In the genomic region with DNA sequence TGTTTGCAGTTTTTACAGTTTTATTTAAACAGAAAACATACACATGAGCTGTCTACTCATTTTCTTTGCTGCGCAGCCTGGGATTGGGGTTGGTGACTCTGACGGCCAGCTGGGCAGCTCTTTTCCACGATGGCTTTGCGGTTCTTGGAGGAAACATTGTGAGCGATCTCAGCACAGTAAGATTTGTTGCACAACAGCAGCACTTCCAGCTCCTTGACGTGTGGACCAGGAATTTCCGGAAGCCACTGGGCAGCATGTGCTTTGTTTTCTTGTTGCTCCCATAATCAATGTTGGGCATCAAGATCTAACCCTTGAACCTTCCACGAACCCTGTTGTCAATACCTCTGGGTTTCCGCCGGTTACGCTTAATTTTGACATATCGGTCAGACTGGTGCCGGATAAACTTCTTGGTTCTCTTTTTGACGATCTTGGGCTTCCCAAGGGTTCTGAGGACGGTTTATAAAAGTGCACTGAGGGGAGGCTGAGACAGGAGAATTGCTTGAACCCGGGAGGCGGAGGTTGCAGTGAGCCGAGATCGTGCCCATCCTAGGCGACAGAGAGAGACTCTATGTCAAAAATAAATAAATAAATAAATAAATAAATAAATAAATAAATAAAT, we compare ENCODE assay signal across 1 cellular context.
TF ChIP-seq lines count a peak whose summit lies in the region.

No MANE protein-coding gene starts in this region.

TF ChIP-seq in HEK293, 187 proteins besides CTCF, POLR2A, EP300 and RAD21 (continued from another document):
- TF ChIP-seq ZNF146 (tag by site-specific recombination; IDR thresholded peaks at IDR 0.05) (no peak), ZNF843 (tag by site-specific recombination; IDR thresholded peaks at IDR 0.05) (no peak), ZNF112 (tag by site-specific recombination; IDR thresholded peaks at IDR 0.05) (no peak), GLI4 (tag by site-specific recombination; IDR thresholded peaks at IDR 0.05) (no peak), RBAK (tag by site-specific recombination; IDR thresholded peaks at IDR 0.05) (no peak), ZNF433 (tag by site-specific recombination; IDR thresholded peaks at IDR 0.05; ENCODE audit: low read depth) (peak; percentile 86), ZBTB21 (tag by site-specific recombination; IDR thresholded peaks at IDR 0.05) (peak; percentile 54; the same call in 1 of the 2 replicates), ZNF350 (tag by site-specific recombination; IDR thresholded peaks at IDR 0.05) (no peak), ZNF423 (tag by site-specific recombination; IDR thresholded peaks at IDR 0.05) (no peak), ZNF211 (tag by site-specific recombination; IDR thresholded peaks at IDR 0.05; ENCODE audit: low read depth) (no peak), ZNF140 (tag by site-specific recombination; IDR thresholded peaks at IDR 0.05) (peak; percentile 69; the same call in 1 of the 2 replicates), ZNF114 (tag by site-specific recombination; IDR thresholded peaks at IDR 0.05) (no peak), YY1 (tag by site-specific recombination; IDR thresholded peaks at IDR 0.05) (no peak), ZNF292 (tag by site-specific recombination; IDR thresholded peaks at IDR 0.05; ENCODE audit: borderline replicate concordance, low read depth) (no peak), ZNF223 (tag by site-specific recombination; IDR thresholded peaks at IDR 0.05) (0 out of 2 replicates have a peak, but pooled peaks have one; percentile 30), ZNF394 (tag by site-specific recombination; IDR thresholded peaks at IDR 0.05; ENCODE audit: borderline replicate concordance) (peak; percentile 97; the same call in 1 of the 2 replicates), ZNF558 (tag by site-specific recombination; IDR thresholded peaks at IDR 0.05) (peak; percentile 74; the same call in 1 of the 2 replicates), ZNF596 (tag by site-specific recombination; IDR thresholded peaks at IDR 0.05) (no peak), ZNF426 (tag by site-specific recombination; IDR thresholded peaks at IDR 0.05) (peak; percentile 91), BCL11B (tag by site-specific recombination; IDR thresholded peaks at IDR 0.05; ENCODE audit: low read depth) (no peak), FEZF1 (tag by site-specific recombination; IDR thresholded peaks at IDR 0.05) (no peak), MEIS1 (CRISPR knock-in tag; IDR thresholded peaks at IDR 0.05; ENCODE audit: borderline replicate concordance) (no peak), KLF1 (tag by site-specific recombination; IDR thresholded peaks at IDR 0.05) (no peak)
